Comparison of ENCODE assay signal across 6 cellular contexts in genomic region chr7:111630862-111631261, GRCh38.
"Had no signal": no experiment of that assay in that cellular context is flagged by ENCODE, and none has a peak within 500 bp of the region (broad histone marks: within the 10 kb centered on the region; RNA-seq: fewer than 3 reads in every experiment).

No MANE protein-coding gene starts in this region.

- H3K9ac ChIP-seq: KMS-11 had no signal

- DNase-seq: IMR-90, KBM-7, KG1 had no signal

- H3K27ac ChIP-seq: HL-60, KMS-11 had no signal

- FAIRE-seq: HTR-8/SVneo had no signal

- H3K4me2 ChIP-seq: KMS-11 had no signal
